In the genomic region with DNA sequence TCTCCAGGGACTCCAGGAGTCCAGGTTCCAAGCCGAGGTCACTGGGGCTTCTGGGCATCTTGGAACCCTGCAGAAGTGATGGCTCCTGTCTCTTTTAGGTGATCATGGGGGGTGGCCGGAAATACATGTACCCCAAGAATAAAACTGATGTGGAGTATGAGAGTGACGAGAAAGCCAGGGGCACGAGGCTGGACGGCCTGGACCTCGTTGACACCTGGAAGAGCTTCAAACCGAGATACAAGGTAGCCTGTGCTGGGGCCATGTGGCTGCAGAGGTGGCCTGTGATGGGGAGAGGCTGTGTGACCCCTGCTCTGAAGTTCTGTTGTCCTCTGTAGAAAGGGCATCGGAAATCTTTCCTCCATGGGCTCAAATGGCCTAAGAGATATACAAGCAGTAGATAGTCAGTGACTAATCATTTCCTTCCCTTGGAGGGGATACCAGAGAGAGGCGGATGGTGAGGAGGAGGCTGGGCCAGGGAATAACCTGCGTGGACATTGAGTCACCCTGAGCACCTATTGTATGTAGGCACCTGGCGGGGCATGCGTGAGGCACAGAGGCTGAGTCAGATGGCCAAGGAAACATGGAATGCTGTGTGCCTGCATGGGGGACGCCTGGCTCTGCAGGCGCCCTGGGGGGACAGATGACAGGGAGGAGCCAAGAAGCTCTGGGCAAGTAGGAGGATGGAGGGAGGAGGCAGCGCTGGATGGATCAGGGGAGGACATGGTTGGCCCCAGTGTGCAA, we compare ENCODE assay signal across 1 cellular context.
TF ChIP-seq lines count a peak whose summit lies in the region.

No MANE protein-coding gene starts in this region.

TF ChIP-seq in endothelial cell of umbilical vein, 7 proteins besides CTCF, POLR2A, EP300 and RAD21:
- no peak for TF ChIP-seq MYC (IDR thresholded peaks at IDR 0.05; ENCODE audit: low read depth, low read length)
- peak; percentile 52 for TF ChIP-seq FOS (IDR thresholded peaks at IDR 0.05; ENCODE audit: borderline replicate concordance, insufficient read depth, low read length)
